9 cellular contexts compared by ENCODE assay signal in genomic region chr1:181485276-181486097, GRCh38. TPM values are rescaled to one million over a fixed set of nuclear protein-coding genes. Genes with fewer than 3 reads are reported as not detected.
DNase-seq lines count a peak whose midpoint lies in the region; ATAC-seq, FAIRE-seq and TF ChIP-seq lines count a peak whose summit lies in the region.
"Had no signal": no experiment of that assay in that cellular context is flagged by ENCODE, and none has a peak within 500 bp of the region (broad histone marks: within the 10 kb centered on the region; RNA-seq: fewer than 3 reads in every experiment).

No MANE protein-coding gene starts in this region.

- no peaks in the 10 kb centered on the region for H4K20me1 ChIP-seq in K562 (replicated peaks; ENCODE audit: control insufficient read depth, insufficient read depth, low read length)

- POLR2A ChIA-PET in K562 (lab: Yijun Ruan, JAX) = no interaction called here

- H3K4me3 ChIP-seq in K562 (no peak overlapping the region), neutrophil (ENCODE audit: low read depth in 1 of 2, low read length in 1 of 2) (peak overlapping the region; percentile 45 to 52)
- H3K4me3 ChIP-seq: cardiac muscle cell had no signal

- peaks cover 32 to 52% of the 10 kb centered on the region in 2 experiments for H3K27me3 ChIP-seq in K562 (ENCODE audit: control insufficient read depth in 2 of 2, insufficient read depth in 2 of 2, low read length in 2 of 2)
- peaks cover 63% of the 10 kb centered on the region for H3K27me3 ChIP-seq in neutrophil

- peaks cover 0 to 6% of the 10 kb centered on the region in 2 donors for H3K36me3 Mint-ChIP-seq in CD14-positive monocyte

- peaks cover 23% of the 10 kb centered on the region for H3K4me1 Mint-ChIP-seq in CD14-positive monocyte

- H3K9me3 ChIP-seq in K562 (replicated peaks; ENCODE audit: control insufficient read depth, insufficient read depth, low read depth, low read length) (no peaks in the 10 kb centered on the region), neutrophil (no peaks in the 10 kb centered on the region)

- no peak for FAIRE-seq in K562 (lab: Jason Lieb, UNC)

- H3K79me2 ChIP-seq in K562 (ENCODE audit: control insufficient read depth, insufficient read depth, low read length) = no peaks in the 10 kb centered on the region

- in situ Hi-C loops in K562 (cut with MboI) = no loop called here

- no peak overlapping the region for H2AFZ ChIP-seq in K562 (ENCODE audit: low read depth, low read length)

- intact Hi-C loops in K562 (cut with micrococcal nuclease) (no loop called here), CD14-positive monocyte (cut with micrococcal nuclease) (no loop called here)

- DNase-seq in DMS53 (lab: John Stamatoyannopoulos, UW) (peak; percentile 87), K562 (ENCODE audit: extremely low read depth in 1 of 4, low spot score in 3 of 4) (peak in 2 of 4 experiments; percentile 20 to 27), activated gamma-delta T cell treated with Interleukin-2 at 50 U/mL for 16 hours (no peak), CD14-positive monocyte (ENCODE audit: low spot score) (no peak), SIG-M5 (lab: John Stamatoyannopoulos, UW) (no peak)

- peak; percentile 40 for ATAC-seq in GM19372 (IDR thresholded peaks at IDR 0.05; ENCODE audit: low read depth, unreplicated experiment)
- peak; percentile 57 for ATAC-seq in HG03571 (IDR thresholded peaks at IDR 0.05; ENCODE audit: unreplicated experiment)
- ATAC-seq in K562 = peak; percentile 67

- H3K36me3 ChIP-seq in K562 (ENCODE audit: control insufficient read depth, insufficient read depth, low read length) = no peaks in the 10 kb centered on the region
- no peaks in the 10 kb centered on the region for H3K36me3 ChIP-seq in neutrophil
- H3K36me3 ChIP-seq: cardiac muscle cell had no signal

- H3K9ac ChIP-seq in K562 (ENCODE audit: insufficient read depth in 1 of 2, low read depth in 2 of 2, low read length in 2 of 2) = no peak overlapping the region

- TF ChIP-seq CTCF in K562 (IDR thresholded peaks at IDR 0.05 in 2 of 3, conservative IDR thresholded peaks at IDR 0.05 in 1 of 3; ENCODE audit: insufficient read depth in 2 of 3, low read depth in 1 of 3, low read length in 3 of 3) (no peak), neutrophil (IDR thresholded peaks at IDR 0.05) (peak; percentile 24), CD14-positive monocyte (IDR thresholded peaks at IDR 0.05) (no peak)

- 2% methylated on average over 41 of the region's 44 CpGs for WGBS in K562 (ENCODE audit: insufficient coverage, low coverage, missing lambda C conversion rate)

- BruUV-seq in K562 (replicated peaks; lab: Mats Ljungman, UMichigan) = no TSS peak

- no peak for TF ChIP-seq POLR2A in K562 (conservative IDR thresholded peaks at IDR 0.05)

- H3K4me3 Mint-ChIP-seq in CD14-positive monocyte = peak overlapping the region in 1 of 2 donors; percentile 79

- peaks cover 75 to 86% (median 86%) of the 10 kb centered on the region in 3 donors for H3K27me3 Mint-ChIP-seq in CD14-positive monocyte (ENCODE audit: low read depth in 3 of 3)

- H3K4me1 ChIP-seq in K562 (replicated peaks in 1 of 2; ENCODE audit: control insufficient read depth in 2 of 2, insufficient read depth in 2 of 2, low read length in 2 of 2) (peaks cover 0 to 15% of the 10 kb centered on the region in 2 experiments; a peak in 2 of 5 replicates), neutrophil (ENCODE audit: control insufficient read depth in 1 of 2, insufficient read depth in 1 of 2, low read depth in 1 of 2, low read length in 1 of 2) (peaks cover 55% of the 10 kb centered on the region in 2 experiments)

- H3K9me1 ChIP-seq in K562 (ENCODE audit: control insufficient read depth, insufficient read depth, low read length) = no peaks in the 10 kb centered on the region

- TF ChIP-seq EP300 in K562 (IDR thresholded peaks at IDR 0.05; ENCODE audit: low read length) = no peak

- H3K27ac ChIP-seq in K562 (ENCODE audit: extremely low read depth, low read depth, low read length) = no peak overlapping the region
- no peak overlapping the region for H3K27ac ChIP-seq in neutrophil
- H3K27ac ChIP-seq: cardiac muscle cell had no signal

- no peak for TF ChIP-seq RAD21 in K562 (CRISPR knock-in tag; conservative IDR thresholded peaks at IDR 0.05 in 1 of 2, IDR thresholded peaks at IDR 0.05 in 1 of 2)

- no peak overlapping the region for H3K4me2 ChIP-seq in K562 (ENCODE audit: insufficient read depth, low read length)

- H3K9me3 Mint-ChIP-seq in CD14-positive monocyte = peaks cover 0 to 22% (median 16%) of the 10 kb centered on the region in 7 donors

- CTCF ChIA-PET in K562 (lab: Yijun Ruan, JAX; ENCODE audit: low intra/inter-chr PET ratio) = no interaction called here

- H3K27ac Mint-ChIP-seq in CD14-positive monocyte = no peak overlapping the region

TF ChIP-seq in K562, 482 proteins besides CTCF, POLR2A, EP300 and RAD21:
- TF ChIP-seq PRPF4 (IDR thresholded peaks at IDR 0.05; ENCODE audit: insufficient read depth, low read depth, low read length, poor library complexity, severe bottlenecking) (no peak), E2F6 (IDR thresholded peaks at IDR 0.05; ENCODE audit: borderline replicate concordance in 1 of 2, extremely low read depth in 1 of 2, insufficient read depth in 1 of 2, insufficient read length in 1 of 2, low read depth in 1 of 2, low read length in 1 of 2, poor library complexity in 1 of 2, severe bottlenecking in 1 of 2) (peak in 1 of 2 experiments; percentile 10), USF2 (CRISPR knock-in tag; IDR thresholded peaks at IDR 0.05) (peak; percentile 46; the same call in 1 of the 2 replicates), SP2 (IDR thresholded peaks at IDR 0.05; ENCODE audit: extremely low read depth, low read depth, low read length, poor library complexity, severe bottlenecking) (no peak), USF1 (CRISPR knock-in tag; IDR thresholded peaks at IDR 0.05) (0 out of 2 replicates have a peak, but pooled peaks have one; percentile 8), BRD9 (IDR thresholded peaks at IDR 0.05; ENCODE audit: low read depth, partially characterized antibody) (no peak), CREB3L1 (IDR thresholded peaks at IDR 0.05; ENCODE audit: borderline replicate concordance, low read depth) (no peak), BHLHE40 (IDR thresholded peaks at IDR 0.05; ENCODE audit: low read length) (peak; percentile 34; the same call in 1 of the 2 replicates)

RNA-seq across cellular contexts. Expression of gene CACNA1E, which starts 2.2 kb away (rescaled TPM):
- total RNA-seq in K562 (2011; cell fraction: chromatin; rRNA removed; ENCODE audit: low replicate concordance) = not detected in 2 replicates
- total RNA-seq in K562 (2011; cell fraction: nucleolus; rRNA removed) = not detected in 2 replicates
- not detected in 2 replicates for total RNA-seq in K562 (2011; cell fraction: nucleoplasm; rRNA removed)
- not detected in 2 replicates for total RNA-seq in K562 (2014; rRNA removed)
- total RNA-seq in K562 (2014; rRNA removed; fragmentation: Illumina TruSeq; extraction: Trizol) = not detected in 2 replicates
- under 0.01 TPM in 1 of 2 replicates, not detected in the other for total RNA-seq in K562 (2015; rRNA removed; fragmentation: Illumina TruSeq; extraction: Trizol)
- 0.04 and 0.07 TPM in 2 replicates for total RNA-seq in K562 (2021)
- not detected in 2 replicates for polyA plus RNA-seq in K562 (2011; rRNA removed)
- polyA plus RNA-seq in K562 (2011; cell fraction: cytosol; rRNA removed) = not detected in 2 replicates
- 0.04 TPM in 1 of 2 replicates, not detected in the other for polyA plus RNA-seq in K562 (2011; cell fraction: nucleus; rRNA removed)
- 0.01 and 0.04 TPM in 2 replicates for polyA plus RNA-seq in K562 (2012)
- polyA plus RNA-seq in K562 (2014; fragmentation: Illumina TruSeq; extraction: Trizol) = not detected in 2 replicates
- not detected for polyA plus RNA-seq in K562 (2014; fragmentation: Nextera tagmentation; extraction: Ambion mirVana)
- polyA plus RNA-seq in K562 (2014; rRNA removed) = not detected in 2 replicates
- polyA minus RNA-seq in K562 (2011; rRNA and poly(A)+ RNA removed) = not detected in 2 replicates
- polyA minus RNA-seq in K562 (2011; cell fraction: cytosol; rRNA and poly(A)+ RNA removed) = not detected in 2 replicates
- polyA minus RNA-seq in K562 (2011; cell fraction: nucleus; rRNA and poly(A)+ RNA removed) = under 0.01 TPM in 1 of 2 replicates, not detected in the other
- not detected for polyA plus RNA-seq in CD14-positive monocyte
- polyA plus RNA-seq: cardiac muscle cell had no signal
